In the genomic region with DNA sequence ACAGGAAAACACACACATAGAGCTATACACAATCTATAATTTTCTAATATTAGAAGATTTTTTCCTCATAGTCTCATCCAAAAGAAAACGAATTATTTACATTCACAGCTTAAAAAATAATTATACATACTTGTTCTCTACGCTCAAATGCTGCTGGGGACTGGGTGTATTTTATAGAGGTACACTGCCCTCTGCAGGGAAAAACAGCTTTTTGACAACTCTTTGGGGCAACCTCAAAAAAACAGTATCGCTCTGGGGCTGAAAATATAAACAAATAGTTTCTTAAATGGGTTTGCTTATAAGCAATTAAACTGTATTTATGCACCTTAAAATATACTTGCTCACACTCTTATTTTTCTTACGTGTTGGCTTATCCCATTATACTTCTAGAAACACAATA, we compare ENCODE assay signal across 9 cellular contexts.
A peak's percentile ranks its signal among the peaks of the same experiment; 100 is the strongest.
DNase-seq lines count a peak whose midpoint lies in the region; ATAC-seq and TF ChIP-seq lines count a peak whose summit lies in the region.
"Had no signal": no experiment of that assay in that cellular context is flagged by ENCODE, and none has a peak within 500 bp of the region (broad histone marks: within the 10 kb centered on the region; RNA-seq: fewer than 3 reads in every experiment).

No MANE protein-coding gene starts in this region.

- no peak overlapping the region for H3K27ac Mint-ChIP-seq in immature natural killer cell
- no peak overlapping the region for H3K27ac Mint-ChIP-seq in activated CD4-positive, alpha-beta memory T cell treated with anti-CD3 and anti-CD28 coated beads, Interleukin-2, amount 10 ng/mL, durations not matched to agents 7 days and 5 days
- H3K27ac Mint-ChIP-seq: activated naive CD8-positive, alpha-beta T cell had no signal

- CTCF ChIA-PET in activated CD4-positive, alpha-beta memory T cell treated with anti-CD3 and anti-CD28 coated beads, Interleukin-2, amount 10 ng/mL, durations not matched to agents 7 days and 5 days (lab: Charles Lee): no interaction called here

- TF ChIP-seq POLR2A in body of pancreas (IDR thresholded peaks at IDR 0.05): no peak

- H3K9me3 ChIP-seq in body of pancreas: no peaks in the 10 kb centered on the region

- no peak for ATAC-seq in body of pancreas
- no peak for ATAC-seq in HG02840 (IDR thresholded peaks at IDR 0.05; ENCODE audit: low FRiP score, unreplicated experiment)

- H3K36me3 Mint-ChIP-seq in immature natural killer cell: no peaks in the 10 kb centered on the region
- H3K36me3 Mint-ChIP-seq in activated CD4-positive, alpha-beta memory T cell treated with anti-CD3 and anti-CD28 coated beads, Interleukin-2, amount 10 ng/mL, durations not matched to agents 7 days and 5 days (ENCODE audit: low read depth): no peaks in the 10 kb centered on the region
- H3K36me3 Mint-ChIP-seq: activated naive CD8-positive, alpha-beta T cell had no signal

- H3K4me3 Mint-ChIP-seq in immature natural killer cell: no peak overlapping the region
- no peak overlapping the region for H3K4me3 Mint-ChIP-seq in activated CD4-positive, alpha-beta memory T cell treated with anti-CD3 and anti-CD28 coated beads, Interleukin-2, amount 10 ng/mL, durations not matched to agents 7 days and 5 days
- H3K4me3 Mint-ChIP-seq: activated naive CD8-positive, alpha-beta T cell had no signal

- peaks cover 0 to 6% of the 10 kb centered on the region in 2 donors for H3K27me3 ChIP-seq in body of pancreas

- 13 to 19% methylated on average over 4 of the region's 4 CpGs for WGBS in body of pancreas, 2 donors

- H3K27me3 Mint-ChIP-seq in immature natural killer cell (ENCODE audit: low read depth in 3 of 3): peaks cover 2 to 3% (median 2%) of the 10 kb centered on the region in 3 donors
- H3K27me3 Mint-ChIP-seq in activated CD4-positive, alpha-beta memory T cell treated with anti-CD3 and anti-CD28 coated beads, Interleukin-2, amount 10 ng/mL, durations not matched to agents 7 days and 5 days: peaks cover 3% of the 10 kb centered on the region

- POLR2A ChIA-PET in activated CD4-positive, alpha-beta memory T cell treated with anti-CD3 and anti-CD28 coated beads, Interleukin-2, amount 10 ng/mL, durations not matched to agents 7 days and 5 days (lab: Charles Lee): no interaction called here

- H3K27ac ChIP-seq in body of pancreas: no peak overlapping the region

- H3K36me3 ChIP-seq in body of pancreas (replicated peaks in 1 of 2; ENCODE audit: insufficient read depth in 1 of 2, low read depth in 2 of 2): no peaks in the 10 kb centered on the region

- peak in 4 of 7 experiments; percentile 5 to 29 (median 18) for TF ChIP-seq CTCF in body of pancreas (IDR thresholded peaks at IDR 0.05)

- intact Hi-C loops in body of pancreas (cut with DNase I): no loop called here

- DNase-seq in Daoy (ENCODE audit: low read depth) (peak; percentile 13), LHCN-M2 (ENCODE audit: low read depth) (peak; percentile 1), body of pancreas (no peak), myocyte (ENCODE audit: low read depth) (peak; percentile 15), ureter (ENCODE audit: low spot score) (no peak), immature natural killer cell (no peak)
- DNase-seq in activated CD4-positive, alpha-beta memory T cell treated with anti-CD3 and anti-CD28 coated beads, Interleukin-2, amount 10 ng/mL, durations not matched to agents 7 days and 5 days: no peak

- H3K4me3 ChIP-seq in body of pancreas: no peak overlapping the region

- H3K4me1 Mint-ChIP-seq in immature natural killer cell: no peaks in the 10 kb centered on the region
- no peaks in the 10 kb centered on the region for H3K4me1 Mint-ChIP-seq in activated CD4-positive, alpha-beta memory T cell treated with anti-CD3 and anti-CD28 coated beads, Interleukin-2, amount 10 ng/mL, durations not matched to agents 7 days and 5 days

- no peaks in the 10 kb centered on the region for H3K9me3 Mint-ChIP-seq in immature natural killer cell
- no peaks in the 10 kb centered on the region for H3K9me3 Mint-ChIP-seq in activated CD4-positive, alpha-beta memory T cell treated with anti-CD3 and anti-CD28 coated beads, Interleukin-2, amount 10 ng/mL, durations not matched to agents 7 days and 5 days

- no peaks in the 10 kb centered on the region for H3K4me1 ChIP-seq in body of pancreas

Comparison
In these comparisons a context has a peak if more than half of its experiments do, and no peak if none do; other contexts are left out.
1. DNase-seq: peak in Daoy (single experiment), LHCN-M2 (single experiment) and myocyte (single experiment); none in body of pancreas (0 of 4), ureter (single experiment), immature natural killer cell (0 of 3) and activated CD4-positive, alpha-beta memory T cell treated with anti-CD3 and anti-CD28 coated beads, Interleukin-2, amount 10 ng/mL, durations not matched to agents 7 days and 5 days (single experiment).